29 cellular contexts compared by ENCODE assay signal in the genomic region with DNA sequence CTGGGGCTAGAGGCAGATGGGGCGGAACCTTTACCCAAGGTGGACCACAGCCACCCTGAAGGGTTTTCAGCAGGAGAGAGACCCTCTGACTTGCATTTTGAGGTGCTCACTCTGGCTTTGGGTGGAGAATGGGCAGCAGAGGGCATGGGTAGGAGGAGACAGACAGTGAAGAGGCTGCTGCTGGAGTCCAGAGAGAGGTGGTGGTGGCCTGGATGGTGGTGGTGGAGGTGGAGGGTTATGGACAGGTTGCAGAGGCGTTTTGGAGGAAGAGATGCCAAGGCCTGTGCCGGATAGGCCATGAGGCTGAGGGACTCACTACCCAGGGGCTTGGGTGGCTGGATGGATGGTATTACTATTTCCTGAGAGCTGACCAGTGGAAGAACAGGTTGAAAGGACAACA. TPM values are rescaled to one million over a fixed set of nuclear protein-coding genes. Genes with fewer than 3 reads are reported as not detected.
DNase-seq lines count a peak whose midpoint lies in the region; ATAC-seq and TF ChIP-seq lines count a peak whose summit lies in the region.
"Had no signal": no experiment of that assay in that cellular context is flagged by ENCODE, and none has a peak within 500 bp of the region (broad histone marks: within the 10 kb centered on the region; RNA-seq: fewer than 3 reads in every experiment).

No MANE protein-coding gene starts in this region.

- 90 to 100% (median 93%) methylated on average over 3 of the region's 3 CpGs for WGBS in heart left ventricle, 4 donors

- no peak overlapping the region for H3K9ac ChIP-seq in stomach smooth muscle (ENCODE audit: low read length in 2 of 2)

- H3K4me3 ChIP-seq in heart left ventricle (no peak overlapping the region), right atrium auricular region (no peak overlapping the region), osteoblast (ENCODE audit: insufficient read depth, low read length) (no peak overlapping the region), stomach smooth muscle (ENCODE audit: low read length in 2 of 2) (peak overlapping the region in 1 of 2 donors; percentile 8)
- H3K4me3 ChIP-seq: adrenal gland, body of pancreas, dorsolateral prefrontal cortex, HAP-1, uterus had no signal

- H3K27me3 ChIP-seq in heart left ventricle: no peaks in the 10 kb centered on the region
- H3K27me3 ChIP-seq in right atrium auricular region: no peaks in the 10 kb centered on the region
- no peaks in the 10 kb centered on the region for H3K27me3 ChIP-seq in osteoblast (ENCODE audit: insufficient read depth, low read length)
- H3K27me3 ChIP-seq in stomach smooth muscle (ENCODE audit: control insufficient read depth in 1 of 2, insufficient read depth in 2 of 2, low read length in 2 of 2): no peaks in the 10 kb centered on the region
- H3K27me3 ChIP-seq: adrenal gland, BE2C, body of pancreas, dorsolateral prefrontal cortex, uterus had no signal

- H3K9me3 ChIP-seq in heart left ventricle (no peaks in the 10 kb centered on the region), right atrium auricular region (no peaks in the 10 kb centered on the region), osteoblast (ENCODE audit: low read depth, low read length) (no peaks in the 10 kb centered on the region), stomach smooth muscle (ENCODE audit: control insufficient read depth in 2 of 2, low read length in 2 of 2) (no peaks in the 10 kb centered on the region)
- H3K9me3 ChIP-seq: adrenal gland, BE2C, body of pancreas, HAP-1, uterus had no signal

- intact Hi-C loops in heart left ventricle (cut with DNase I): no loop called here
- intact Hi-C loops in Right ventricle myocardium superior (cut with DNase I): no loop called here

- H2AFZ ChIP-seq in osteoblast (ENCODE audit: low read length): peak overlapping the region; percentile 52

- no peaks in the 10 kb centered on the region for H4K20me1 ChIP-seq in osteoblast (ENCODE audit: insufficient read depth, low read length)

- TF ChIP-seq CTCF in heart left ventricle (IDR thresholded peaks at IDR 0.05): no peak
- TF ChIP-seq CTCF in right atrium auricular region (IDR thresholded peaks at IDR 0.05): no peak
- no peak for TF ChIP-seq CTCF in osteoblast (IDR thresholded peaks at IDR 0.05; ENCODE audit: extremely low read depth, low read depth, low read length)
- no peak for TF ChIP-seq CTCF in HFFc6 (IDR thresholded peaks at IDR 0.05)

- H3K4me3 Mint-ChIP-seq in HFFc6: no peak overlapping the region
- H3K4me3 Mint-ChIP-seq: activated CD4-positive, alpha-beta memory T cell treated with anti-CD3 and anti-CD28 coated beads for 36 hours; CD8-positive, alpha-beta T cell; immature natural killer cell; stimulated activated naive CD8-positive, alpha-beta T cell treated with anti-CD3 and anti-CD28 coated beads, Interleukin-15, amount 100 ng/mL, for 72 hours had no signal

- peaks cover 25% of the 10 kb centered on the region for H3K4me1 Mint-ChIP-seq in HFFc6 (ENCODE audit: low read depth)
- H3K4me1 Mint-ChIP-seq: stimulated activated naive CD8-positive, alpha-beta T cell treated with anti-CD3 and anti-CD28 coated beads, Interleukin-15, amount 100 ng/mL, for 72 hours had no signal

- no peaks in the 10 kb centered on the region for H3K36me3 Mint-ChIP-seq in HFFc6 (ENCODE audit: low read depth)
- H3K36me3 Mint-ChIP-seq: activated CD4-positive, alpha-beta memory T cell treated with anti-CD3 and anti-CD28 coated beads for 36 hours; CD8-positive, alpha-beta T cell; immature natural killer cell had no signal

- no peaks in the 10 kb centered on the region for H3K79me2 ChIP-seq in osteoblast (ENCODE audit: insufficient read depth, low read length)

- H3K27ac Mint-ChIP-seq in HFFc6: no peak overlapping the region
- H3K27ac Mint-ChIP-seq: activated CD4-positive, alpha-beta memory T cell treated with anti-CD3 and anti-CD28 coated beads for 36 hours; CD8-positive, alpha-beta T cell; immature natural killer cell had no signal

- no peak overlapping the region for H3K4me2 ChIP-seq in osteoblast (ENCODE audit: insufficient read depth, low read length)

- DNase-seq in heart left ventricle (no peak), Right ventricle myocardium superior (no peak), right atrium auricular region (ENCODE audit: low spot score) (no peak), osteoblast (ENCODE audit: insufficient read length, low spot score, missing footprints) (no peak), HFFc6 (no peak)
- DNase-seq: activated CD4-positive, alpha-beta memory T cell treated with anti-CD3 and anti-CD28 coated beads for 36 hours; activated naive CD4-positive, alpha-beta T cell treated with Interleukin-2 at 50 U/mL for 16 hours; adrenal gland; CD8-positive, alpha-beta T cell; dorsolateral prefrontal cortex; hippocampal formation; Karpas-422; NCI-H1436; NCI-H2081 treated with DMSO at 0.1 percent for 48 hours; NCI-H2227 treated with DMSO at 0.1 percent for 48 hours; NCI-H526; NK-92 treated with Interleukin-12 subunit alpha and Interleukin-12 subunit beta, amount 100 ng/mL, for 24 hours; SHP77; stimulated activated CD4-positive, alpha-beta T cell treated with anti-CD3 and anti-CD28 coated beads, Interleukin-2, amount 100 ng/mL, for 24 hours; stimulated activated naive CD8-positive, alpha-beta T cell treated with anti-CD3 and anti-CD28 coated beads, Interleukin-15, amount 100 ng/mL, for 72 hours had no signal

- H3K36me3 ChIP-seq in heart left ventricle: no peaks in the 10 kb centered on the region
- no peaks in the 10 kb centered on the region for H3K36me3 ChIP-seq in right atrium auricular region
- no peaks in the 10 kb centered on the region for H3K36me3 ChIP-seq in osteoblast (ENCODE audit: insufficient read depth, low read length)
- H3K36me3 ChIP-seq in stomach smooth muscle (ENCODE audit: control insufficient read depth in 2 of 2, insufficient read depth in 2 of 2, low read length in 2 of 2): no peaks in the 10 kb centered on the region
- H3K36me3 ChIP-seq: adrenal gland, BE2C, HAP-1, uterus had no signal

- H3K9me3 Mint-ChIP-seq in HFFc6: no peaks in the 10 kb centered on the region
- H3K9me3 Mint-ChIP-seq: activated CD4-positive, alpha-beta memory T cell treated with anti-CD3 and anti-CD28 coated beads for 36 hours; CD8-positive, alpha-beta T cell; immature natural killer cell; stimulated activated naive CD8-positive, alpha-beta T cell treated with anti-CD3 and anti-CD28 coated beads, Interleukin-15, amount 100 ng/mL, for 72 hours had no signal

- TF ChIP-seq POLR2A in heart left ventricle (IDR thresholded peaks at IDR 0.05): no peak

- H3K27me3 Mint-ChIP-seq in HFFc6 (ENCODE audit: insufficient read depth): peaks cover 10% of the 10 kb centered on the region
- H3K27me3 Mint-ChIP-seq: activated CD4-positive, alpha-beta memory T cell treated with anti-CD3 and anti-CD28 coated beads for 36 hours; stimulated activated naive CD8-positive, alpha-beta T cell treated with anti-CD3 and anti-CD28 coated beads, Interleukin-15, amount 100 ng/mL, for 72 hours had no signal

- peaks cover 0 to 27% (median 13%) of the 10 kb centered on the region in 12 donors for H3K4me1 ChIP-seq in heart left ventricle
- peaks cover 0 to 34% of the 10 kb centered on the region in 2 donors for H3K4me1 ChIP-seq in right atrium auricular region
- peaks cover 5% of the 10 kb centered on the region for H3K4me1 ChIP-seq in osteoblast (ENCODE audit: insufficient read depth, low read length)
- peaks cover 12% of the 10 kb centered on the region for H3K4me1 ChIP-seq in stomach smooth muscle (ENCODE audit: control insufficient read depth, insufficient read depth, low read length)
- H3K4me1 ChIP-seq: BE2C, HAP-1, uterus had no signal

- H3K27ac ChIP-seq in heart left ventricle (peak overlapping the region in 9 of 12 donors; percentile 48 to 82 (median 66)), right atrium auricular region (peak overlapping the region; percentile 80 to 99), osteoblast (ENCODE audit: low read depth, low read length) (no peak overlapping the region), stomach smooth muscle (ENCODE audit: low read length) (peak overlapping the region; percentile 6)
- H3K27ac ChIP-seq: adrenal gland, body of pancreas, dorsolateral prefrontal cortex, uterus had no signal

- ATAC-seq in heart left ventricle (peak in 1 of 4 donors; percentile 16), Right ventricle myocardium superior (ENCODE audit: poor library complexity) (no peak), HG03139 (IDR thresholded peaks at IDR 0.05; ENCODE audit: unreplicated experiment) (no peak), GM21367 (IDR thresholded peaks at IDR 0.05; ENCODE audit: unreplicated experiment) (no peak)
- ATAC-seq: activated CD4-positive, CD25-positive, alpha-beta regulatory T cell treated with anti-CD3 and anti-CD28 coated beads, Interleukin-2, amount 50 U/mL, for 24 hours; CD8-positive, alpha-beta T cell; stimulated activated naive CD8-positive, alpha-beta T cell treated with anti-CD3 and anti-CD28 coated beads, Interleukin-15, amount 100 ng/mL, for 72 hours had no signal

RNA-seq across cellular contexts. Expression of gene CDKN2AIPNL, which starts 46.1 kb away (rescaled TPM):
- total RNA-seq in heart left ventricle: 10 to 100 TPM; 26.6 to 38.4 (median 32.3) TPM
- polyA plus RNA-seq in heart left ventricle: 10 to 100 TPM; 45.1 to 87.5 TPM
- total RNA-seq in Right ventricle myocardium superior: 43.1 TPM
- 10 to 100 TPM; 28.2 to 32.8 TPM for total RNA-seq in right atrium auricular region
- total RNA-seq in osteoblast: 17.4 and 20.3 TPM in 2 replicates
- total RNA-seq in HFFc6 (2021; fragmentation: NEBNext Ultra II Directional; extraction: Animal tissue kit (Norgen Biotek cat#: 25700)): 10 to 100 TPM; 23.3 to 30.2 (median 28.4) TPM
